In the genomic region with DNA sequence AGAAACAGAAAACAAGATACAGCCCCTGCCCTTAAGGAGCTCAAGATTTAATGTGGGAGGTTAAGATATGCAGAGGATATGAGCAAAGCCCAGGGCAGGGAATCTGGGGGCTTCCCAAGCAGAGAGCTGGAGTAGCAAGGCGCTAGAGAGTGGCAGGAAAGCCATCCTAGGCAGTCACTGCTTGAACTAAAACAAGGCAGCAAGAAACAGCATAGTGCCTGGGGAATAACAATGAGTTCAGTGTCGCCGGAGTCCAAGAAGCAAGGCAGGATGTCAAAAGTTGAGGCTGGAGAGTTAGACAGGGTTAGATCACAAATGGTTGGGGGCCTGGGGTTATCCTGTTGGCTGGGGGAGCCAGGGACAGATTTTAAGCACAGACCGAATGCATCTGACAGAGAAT, we compare ENCODE assay signal across 1 cellular context.
TF ChIP-seq lines count a peak whose summit lies in the region.

No MANE protein-coding gene starts in this region.

TF ChIP-seq in IMR-90, 13 proteins besides CTCF, POLR2A, EP300 and RAD21:
- TF ChIP-seq BHLHE40 (IDR thresholded peaks at IDR 0.05; ENCODE audit: low read depth, low read length) (no peak), SMC3 (IDR thresholded peaks at IDR 0.05; ENCODE audit: low read depth, low read length) (no peak)
